6 cellular contexts compared by ENCODE assay signal in the genomic region with DNA sequence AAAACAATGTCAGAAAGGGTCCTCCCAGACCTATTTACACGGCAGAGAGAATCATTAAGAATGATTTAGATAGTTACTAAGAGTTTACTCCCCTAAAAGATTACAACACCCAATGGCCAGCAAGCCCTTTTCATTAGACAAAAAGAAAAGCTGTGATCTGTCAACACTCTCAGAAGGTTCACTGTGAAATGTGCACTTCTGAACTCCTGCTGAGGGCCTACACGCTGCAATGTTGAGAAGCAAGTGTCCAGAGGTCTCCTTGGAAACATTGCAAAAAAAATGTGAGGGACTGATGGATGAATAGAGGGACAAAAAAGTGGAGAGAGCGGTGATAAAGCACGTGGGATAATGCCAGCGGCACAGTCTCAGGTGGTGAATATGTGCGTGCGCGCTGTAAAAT. TPM values are rescaled to one million over a fixed set of nuclear protein-coding genes. Genes with fewer than 3 reads are reported as not detected.
A peak's percentile ranks its signal among the peaks of the same experiment; 100 is the strongest.
DNase-seq lines count a peak whose midpoint lies in the region; ATAC-seq and TF ChIP-seq lines count a peak whose summit lies in the region.
"Not testable (repeated sequence)": the region's sequence is repeated elsewhere in the genome, so short reads cannot be mapped to it uniquely, and the experiment has no call there.

No MANE protein-coding gene starts in this region.

- POLR2A ChIA-PET in WTC11 (lab: Charles Lee): not testable (repeated sequence)

- CTCF ChIA-PET in WTC11 (lab: Charles Lee): not testable (repeated sequence)

- peaks cover 60% of the 10 kb centered on the region for H3K36me3 Mint-ChIP-seq in GM23338 (ENCODE audit: low read depth)
- H3K36me3 Mint-ChIP-seq in WTC11: peaks cover 46% of the 10 kb centered on the region
- peaks cover 35% of the 10 kb centered on the region for H3K36me3 Mint-ChIP-seq in endothelial cell (ENCODE audit: low read depth, unreplicated experiment)
- peaks cover 51% of the 10 kb centered on the region for H3K36me3 Mint-ChIP-seq in osteocyte (ENCODE audit: unreplicated experiment)

- peaks cover 63% of the 10 kb centered on the region for H3K79me2 ChIP-seq in GM23338 (replicated peaks; ENCODE audit: insufficient read depth)

- H3K27me3 Mint-ChIP-seq in GM23338 (ENCODE audit: insufficient read depth, low read depth, poor library complexity); WTC11 (ENCODE audit: low read depth); endothelial cell (ENCODE audit: unreplicated experiment); osteocyte (ENCODE audit: unreplicated experiment): not testable (repeated sequence)

- peak overlapping the region; percentile 84; the same call in 1 of the 2 replicates for H3K27ac Mint-ChIP-seq in GM23338
- peak overlapping the region; percentile 83 for H3K27ac Mint-ChIP-seq in WTC11
- peak overlapping the region; percentile 89 for H3K27ac Mint-ChIP-seq in endothelial cell (ENCODE audit: unreplicated experiment)
- peak overlapping the region; percentile 1 for H3K27ac Mint-ChIP-seq in osteocyte (ENCODE audit: unreplicated experiment)

- not testable (repeated sequence) for H3K4me3 ChIP-seq in GM23338; right cardiac atrium (ENCODE audit: low read length)

- not testable (repeated sequence) for TF ChIP-seq CTCF in GM23338 (conservative IDR thresholded peaks at IDR 0.05; ENCODE audit: low read depth in 2 of 2); WTC11 (IDR thresholded peaks at IDR 0.05); endothelial cell (IDR thresholded peaks at IDR 0.05; ENCODE audit: unreplicated experiment); osteocyte (IDR thresholded peaks at IDR 0.05)

- DNase-seq in GM23338 (ENCODE audit: low spot score); WTC11 (ENCODE audit: low spot score); endothelial cell (ENCODE audit: low spot score); left cardiac atrium; osteocyte (ENCODE audit: extremely low spot score, unreplicated experiment): not testable (repeated sequence)
- peak in 1 of 3 donors; percentile 49 for DNase-seq in right cardiac atrium

- peaks cover 12% of the 10 kb centered on the region for H3K4me1 ChIP-seq in GM23338 (ENCODE audit: insufficient read depth)
- H3K4me1 ChIP-seq in right cardiac atrium (ENCODE audit: control insufficient read depth, insufficient read depth, low read length): not testable (repeated sequence)

- WGBS in right cardiac atrium: 57% methylated on average over 8 of the region's 8 CpGs

- H3K4me1 Mint-ChIP-seq in GM23338: peaks cover 26% of the 10 kb centered on the region
- peaks cover 32% of the 10 kb centered on the region for H3K4me1 Mint-ChIP-seq in WTC11
- peaks cover 37% of the 10 kb centered on the region for H3K4me1 Mint-ChIP-seq in endothelial cell (ENCODE audit: unreplicated experiment)
- H3K4me1 Mint-ChIP-seq in osteocyte (ENCODE audit: unreplicated experiment): not testable (repeated sequence)

- ATAC-seq in GM23338, WTC11: not testable (repeated sequence)
- peak; percentile 78 to 84 for ATAC-seq in left cardiac atrium
- peak; percentile 79 to 83 for ATAC-seq in right cardiac atrium

- not testable (repeated sequence) for H2AFZ ChIP-seq in GM23338

- not testable (repeated sequence) for H3K4me2 ChIP-seq in GM23338

- not testable (repeated sequence) for H3F3A ChIP-seq in GM23338 (replicated peaks; ENCODE audit: low read depth)

- H3K4me3 Mint-ChIP-seq in GM23338; WTC11; endothelial cell (ENCODE audit: unreplicated experiment); osteocyte (ENCODE audit: unreplicated experiment): not testable (repeated sequence)

- H3K27ac ChIP-seq in GM23338 (ENCODE audit: low read depth); right cardiac atrium (ENCODE audit: low read length): not testable (repeated sequence)

- not testable (repeated sequence) for H3K27me3 ChIP-seq in GM23338 (ENCODE audit: insufficient read depth); right cardiac atrium (ENCODE audit: control insufficient read depth, insufficient read depth)

- H3K36me3 ChIP-seq in GM23338 (ENCODE audit: insufficient read depth): not testable (repeated sequence)

- intact Hi-C loops in left cardiac atrium (cut with DNase I); right cardiac atrium (cut with DNase I): not testable (repeated sequence)

- not testable (repeated sequence) for H3K9me2 ChIP-seq in GM23338 (ENCODE audit: insufficient read depth)

- H3K9me3 Mint-ChIP-seq in GM23338 (peaks cover 24% of the 10 kb centered on the region), WTC11 (peaks cover 22% of the 10 kb centered on the region), osteocyte (ENCODE audit: unreplicated experiment) (peaks cover 11% of the 10 kb centered on the region)
- not testable (repeated sequence) for H3K9me3 Mint-ChIP-seq in endothelial cell (ENCODE audit: unreplicated experiment)

- H4K20me1 ChIP-seq in GM23338 (replicated peaks; ENCODE audit: insufficient read depth): not testable (repeated sequence)

- H3K9me3 ChIP-seq in right cardiac atrium (ENCODE audit: control insufficient read depth, low read length): not testable (repeated sequence)

RNA-seq across cellular contexts. Expression of a gene that starts 35.3 kb away (rescaled TPM):
- 73.4 and 80.7 TPM in 2 replicates for total RNA-seq in GM23338 (2014; rRNA removed; shearing (Covaris generic))
- polyA plus RNA-seq in GM23338 (2016; fragmentation: Nextera tagmentation; extraction: Ambion mirVana): 71.3 and 74.7 TPM in 2 replicates
- total RNA-seq in WTC11 (2021): 81.5 to 94.2 TPM (median 82.0 TPM) in 3 replicates
- 84.6 TPM for total RNA-seq in endothelial cell (ENCODE audit: unreplicated experiment)
- total RNA-seq in left cardiac atrium: 10 to 100 TPM; 46.5 to 46.8 TPM
- total RNA-seq in right cardiac atrium: 10 to 100 TPM; 46.7 to 65.3 (median 55.1) TPM
- 46.0 TPM for polyA plus RNA-seq in right cardiac atrium
- 89.2 and 94.1 TPM in 2 replicates for total RNA-seq in osteocyte

Comparison
In these comparisons a context has a peak if more than half of its experiments do, and no peak if none do; other contexts are left out.
1. H3K27ac Mint-ChIP-seq: peak in every context shown above with its lines; median percentile 89 in endothelial cell; 84 in GM23338; 83 in WTC11; 1 in osteocyte.